ENCODE assay signal across 25 cellular contexts in genomic region chr15:36294359-36294758, GRCh38.
A peak's percentile ranks its signal among the peaks of the same experiment; 100 is the strongest.
DNase-seq lines count a peak whose midpoint lies in the region; ATAC-seq and TF ChIP-seq lines count a peak whose summit lies in the region.
"Had no signal": no experiment of that assay in that cellular context is flagged by ENCODE, and none has a peak within 500 bp of the region (broad histone marks: within the 10 kb centered on the region; RNA-seq: fewer than 3 reads in every experiment).

No MANE protein-coding gene starts in this region.

- no peak overlapping the region for H3K14ac ChIP-seq in IMR-90 (replicated peaks; ENCODE audit: low read depth, low read length)

- H4K8ac ChIP-seq in IMR-90 (ENCODE audit: low read depth in 2 of 2, low read length in 2 of 2), result no peak overlapping the region

- TF ChIP-seq POLR2A in IMR-90 (IDR thresholded peaks at IDR 0.05; ENCODE audit: low read depth, low read length), result no peak

- no peak overlapping the region for H4K5ac ChIP-seq in IMR-90 (ENCODE audit: low read depth, low read length)

- ATAC-seq in IMR-90 (ENCODE audit: low read depth), result no peak; the same call in 1 of the 2 replicates
- ATAC-seq: activated T-cell treated with anti-CD3 and anti-CD28 coated beads, Interleukin-2, amount 50 U/mL, for 4 hours; PC-3; stimulated activated effector memory CD8-positive, alpha-beta T cell treated with anti-CD3 and anti-CD28 coated beads, Interleukin-12 subunit alpha, Interleukin-12 subunit beta, amount 100 ng/mL, for 72 hours; T-cell had no signal

- in situ Hi-C loops in IMR-90 (cut with MboI; ENCODE audit: low sequenced_read_pairs), result no loop called here

- POLR2A ChIA-PET in IMR-90 (lab: Charles Lee; ENCODE audit: unreplicated experiment), result no interaction called here

- H3K4me1 ChIP-seq in IMR-90 (ENCODE audit: control insufficient read depth, insufficient read depth, low read length) (0 out of 2 replicates have a peak, but pooled peaks cover 3% of the 10 kb centered on the region), osteoblast (ENCODE audit: insufficient read depth, low read length) (no peaks in the 10 kb centered on the region)
- H3K4me1 ChIP-seq: left ventricle myocardium inferior, suprapubic skin, uterus had no signal

- H3K4ac ChIP-seq in IMR-90 (ENCODE audit: low read depth, low read length), result no peak overlapping the region

- H2AK9ac ChIP-seq in IMR-90 (replicated peaks; ENCODE audit: low read depth, low read length, poor library complexity), result no peak overlapping the region

- no CpG with 5 or more reads among the region's 1 CpG for WGBS in IMR-90 (ENCODE audit: extremely low coverage in 2 of 2, insufficient read length in 1 of 2), 2 experiments

- no peak overlapping the region for H3K18ac ChIP-seq in IMR-90 (ENCODE audit: low read depth, low read length)

- H4K91ac ChIP-seq in IMR-90 (ENCODE audit: insufficient read depth, low read depth, low read length), result no peak overlapping the region

- BruUV-seq in IMR-90 (replicated peaks; lab: Mats Ljungman, UMichigan), result no TSS peak

- intact Hi-C loops in IMR-90 (cut with micrococcal nuclease), result no loop called here

- no peak for TF ChIP-seq RAD21 in IMR-90 (IDR thresholded peaks at IDR 0.05; ENCODE audit: low read length)

- H2BK5ac ChIP-seq in IMR-90 (ENCODE audit: low read depth, low read length, poor library complexity, severe bottlenecking), result no peak overlapping the region

- no peak overlapping the region for H3K4me3 ChIP-seq in IMR-90 (ENCODE audit: insufficient read depth, low read depth, low read length)
- H3K4me3 ChIP-seq in osteoblast (ENCODE audit: insufficient read depth, low read length), result no peak overlapping the region
- H3K4me3 ChIP-seq: cardiac muscle cell, dorsolateral prefrontal cortex, left ventricle myocardium inferior, MG63, suprapubic skin, uterus had no signal

- H3K36me3 ChIP-seq in IMR-90 (ENCODE audit: control insufficient read depth, insufficient read depth, low read length) (no peaks in the 10 kb centered on the region), osteoblast (ENCODE audit: insufficient read depth, low read length) (no peaks in the 10 kb centered on the region)
- H3K36me3 ChIP-seq: cardiac muscle cell, left ventricle myocardium inferior, MG63, suprapubic skin, uterus had no signal

- H3K27ac ChIP-seq in IMR-90 (ENCODE audit: insufficient read depth, low read length) (no peak overlapping the region), osteoblast (ENCODE audit: low read depth, low read length) (no peak overlapping the region)
- H3K27ac ChIP-seq: cardiac muscle cell, dorsolateral prefrontal cortex, HL-60, left ventricle myocardium inferior, suprapubic skin, uterus had no signal

- H3K23ac ChIP-seq in IMR-90 (ENCODE audit: low read depth, low read length), result no peak overlapping the region

- H2BK120ac ChIP-seq in IMR-90 (ENCODE audit: low read depth, low read length), result no peak overlapping the region

- H3K9me1 ChIP-seq in IMR-90 (ENCODE audit: insufficient read depth, low read length), result no peaks in the 10 kb centered on the region

- H4K20me1 ChIP-seq in IMR-90 (ENCODE audit: insufficient read depth, low read length) (no peaks in the 10 kb centered on the region), osteoblast (ENCODE audit: insufficient read depth, low read length) (no peaks in the 10 kb centered on the region)

- H3K27me3 ChIP-seq in IMR-90 (ENCODE audit: control insufficient read depth, insufficient read depth, low read length) (no peaks in the 10 kb centered on the region), osteoblast (ENCODE audit: insufficient read depth, low read length) (peaks cover 11% of the 10 kb centered on the region)
- H3K27me3 ChIP-seq: cardiac muscle cell, suprapubic skin, uterus had no signal

- H2AFZ ChIP-seq in IMR-90 (replicated peaks; ENCODE audit: low read length, poor library complexity), result peak overlapping the region; percentile 3
- H2AFZ ChIP-seq in osteoblast (ENCODE audit: low read length), result no peak overlapping the region

- no peak overlapping the region for H2AK5ac ChIP-seq in IMR-90 (ENCODE audit: low read depth, low read length)

- H2BK15ac ChIP-seq in IMR-90 (ENCODE audit: low read depth, low read length), result no peak overlapping the region

- DNase-seq in EH (ENCODE audit: low read depth) (peak; percentile 33), IMR-90 (peak; percentile 13), dermis blood vessel endothelial cell (peak; percentile 33), osteoblast (ENCODE audit: insufficient read length, low spot score, missing footprints) (peak; percentile 46), NCI-H524 (lab: John Stamatoyannopoulos, UW) (no peak), AG08395 (ENCODE audit: low spot score) (no peak), AG20443 (ENCODE audit: low spot score) (no peak)
- DNase-seq: activated naive CD4-positive, alpha-beta T cell; activated T-cell treated with anti-CD3 and anti-CD28 coated beads, Interleukin-2, amount 50 U/mL, for 4 hours; CD4-positive, alpha-beta T cell; DMS53; dorsolateral prefrontal cortex; immature natural killer cell; left ventricle myocardium inferior; MG63; NCI-H146; PC-3; SIG-M5; stimulated activated CD4-positive, alpha-beta T cell treated with anti-CD3 and anti-CD28 coated beads, Interleukin-1b, Interleukin-23, amount 100 ng/mL, for 48 hours; T-cell; uterus had no signal

- dilution Hi-C loops in IMR-90 (cut with HindIII; ENCODE audit: low sequenced_read_pairs, unreplicated experiment), result no loop called here

- no peaks in the 10 kb centered on the region for H3K9me3 ChIP-seq in IMR-90 (ENCODE audit: control insufficient read depth, insufficient read depth, low read length)
- no peaks in the 10 kb centered on the region for H3K9me3 ChIP-seq in osteoblast (ENCODE audit: low read depth, low read length)
- H3K9me3 ChIP-seq: left ventricle myocardium inferior, MG63, suprapubic skin, uterus had no signal

- H3K4me2 ChIP-seq in IMR-90 (ENCODE audit: low read depth, low read length) (no peak overlapping the region), osteoblast (ENCODE audit: insufficient read depth, low read length) (no peak overlapping the region)

- no peak overlapping the region for H2BK20ac ChIP-seq in IMR-90 (ENCODE audit: low read depth, low read length)

- H3K79me1 ChIP-seq in IMR-90 (ENCODE audit: low read depth in 1 of 2, low read length in 2 of 2), result no peaks in the 10 kb centered on the region

- TF ChIP-seq CTCF in IMR-90 (conservative IDR thresholded peaks at IDR 0.05; ENCODE audit: low read depth, low read length) (no peak), osteoblast (IDR thresholded peaks at IDR 0.05; ENCODE audit: extremely low read depth, low read depth, low read length) (no peak)

- no peak overlapping the region for H3K56ac ChIP-seq in IMR-90 (ENCODE audit: extremely low read depth, insufficient read depth, low read length)

- CTCF ChIA-PET in IMR-90 (lab: Yijun Ruan, JAX), result no interaction called here

- H3K9ac ChIP-seq in IMR-90 (ENCODE audit: low read depth, low read length), result no peak overlapping the region

- no peaks in the 10 kb centered on the region for H3K79me2 ChIP-seq in osteoblast (ENCODE audit: insufficient read depth, low read length)

TF ChIP-seq in IMR-90, 13 proteins besides CTCF, POLR2A, EP300 and RAD21:
- no peak for TF ChIP-seq SMC3 (IDR thresholded peaks at IDR 0.05; ENCODE audit: low read depth, low read length)
- TF ChIP-seq RFX5 (IDR thresholded peaks at IDR 0.05; ENCODE audit: low read depth, low read length), result no peak

Comparison
In these comparisons a context has a peak if more than half of its experiments do, and no peak if none do; other contexts are left out.
1. DNase-seq: peak in EH (single experiment), IMR-90 (single experiment), dermis blood vessel endothelial cell (single experiment) and osteoblast (single experiment); none in NCI-H524 (0 of 2), AG08395 (single experiment) and AG20443 (single experiment).